In the genomic region with DNA sequence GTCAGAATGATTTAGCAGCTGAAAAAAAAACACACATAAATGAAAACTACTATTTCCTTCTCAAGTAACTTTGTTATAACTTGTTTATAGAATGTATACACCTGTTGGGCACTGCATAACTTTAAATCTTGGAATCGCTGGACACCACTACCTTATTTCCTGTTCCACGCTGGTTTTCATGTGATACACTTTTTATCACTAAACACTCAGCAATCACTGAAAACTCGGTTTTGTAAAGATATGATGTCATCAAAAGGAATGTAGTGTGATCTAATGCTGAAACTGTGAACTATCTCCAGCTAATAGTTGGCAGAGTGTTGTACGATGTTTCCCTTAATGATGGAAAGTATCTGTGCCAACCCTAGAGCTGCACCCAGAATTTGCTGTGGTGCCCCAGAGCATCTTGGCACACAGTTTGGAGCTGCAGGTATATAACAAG, we compare ENCODE assay signal across 15 cellular contexts.
DNase-seq lines count a peak whose midpoint lies in the region; ATAC-seq, FAIRE-seq and TF ChIP-seq lines count a peak whose summit lies in the region.
"Had no signal": no experiment of that assay in that cellular context is flagged by ENCODE, and none has a peak within 500 bp of the region (broad histone marks: within the 10 kb centered on the region; RNA-seq: fewer than 3 reads in every experiment).

No MANE protein-coding gene starts in this region.

- TF ChIP-seq EP300 in K562 (IDR thresholded peaks at IDR 0.05; ENCODE audit: low read length) = no peak

- no peak overlapping the region for H3K4me3 Mint-ChIP-seq in HFFc6
- H3K4me3 Mint-ChIP-seq in CD14-positive monocyte = no peak overlapping the region
- H3K4me3 Mint-ChIP-seq: activated T-cell treated with anti-CD3 and anti-CD28 coated beads, Interleukin-2, amount 50 U/mL, for 4 hours; naive B cell had no signal

- H3K27ac Mint-ChIP-seq in HFFc6 (no peak overlapping the region), CD14-positive monocyte (no peak overlapping the region)

- H3K9me1 ChIP-seq in K562 (ENCODE audit: control insufficient read depth, insufficient read depth, low read length) = no peaks in the 10 kb centered on the region

- no peak overlapping the region for H3K27ac ChIP-seq in K562 (ENCODE audit: extremely low read depth, low read depth, low read length)
- H3K27ac ChIP-seq: coronary artery, VCaP had no signal

- no peak overlapping the region for H3K4me2 ChIP-seq in K562 (ENCODE audit: insufficient read depth, low read length)

- POLR2A ChIA-PET in K562 (lab: Yijun Ruan, JAX) = interaction anchor here (0.8 kb wide), 1 partner anchor 16 kb away, joined by 3 read pairs; no protein-coding TSS in a partner anchor

- H3K9me3 Mint-ChIP-seq in HFFc6 (peaks cover 2% of the 10 kb centered on the region; the same call in 1 of the 2 replicates), CD14-positive monocyte (peaks cover 0 to 4% (median 0%) of the 10 kb centered on the region in 7 donors)
- H3K9me3 Mint-ChIP-seq: activated T-cell treated with anti-CD3 and anti-CD28 coated beads, Interleukin-2, amount 50 U/mL, for 4 hours; naive B cell had no signal

- 2% methylated on average over 4 of the region's 4 CpGs for WGBS in K562 (ENCODE audit: insufficient coverage, low coverage, missing lambda C conversion rate)

- no peaks in the 10 kb centered on the region; the same call in 1 of the 2 replicates for H3K27me3 Mint-ChIP-seq in HFFc6 (ENCODE audit: insufficient read depth)
- H3K27me3 Mint-ChIP-seq in CD14-positive monocyte (ENCODE audit: low read depth in 3 of 3) = peaks cover 0 to 1% (median 0%) of the 10 kb centered on the region in 3 donors
- H3K27me3 Mint-ChIP-seq: naive B cell had no signal

- no peak overlapping the region for H3K9ac ChIP-seq in K562 (ENCODE audit: insufficient read depth in 1 of 2, low read depth in 2 of 2, low read length in 2 of 2)

- no peak overlapping the region for H2AFZ ChIP-seq in K562 (ENCODE audit: low read depth, low read length)

- H3K79me2 ChIP-seq in K562 (ENCODE audit: control insufficient read depth, insufficient read depth, low read length) = no peaks in the 10 kb centered on the region

- no peak for FAIRE-seq in K562 (lab: Jason Lieb, UNC)

- H3K4me3 ChIP-seq in K562 = no peak overlapping the region
- H3K4me3 ChIP-seq in kidney epithelial cell (ENCODE audit: low read depth, low read length) = no peak overlapping the region
- H3K4me3 ChIP-seq: coronary artery had no signal

- H3K4me1 Mint-ChIP-seq in HFFc6 (ENCODE audit: low read depth) (no peaks in the 10 kb centered on the region; the same call in 1 of the 2 replicates), CD14-positive monocyte (peaks cover 14% of the 10 kb centered on the region)

- H3K4me1 ChIP-seq in K562 (replicated peaks in 1 of 2; ENCODE audit: control insufficient read depth in 2 of 2, insufficient read depth in 2 of 2, low read length in 2 of 2) = no peaks in the 10 kb centered on the region
- H3K4me1 ChIP-seq: BE2C had no signal

- H3K9me3 ChIP-seq in K562 (replicated peaks; ENCODE audit: control insufficient read depth, insufficient read depth, low read depth, low read length) = no peaks in the 10 kb centered on the region
- H3K9me3 ChIP-seq: BE2C had no signal

- ATAC-seq in K562 (no peak), GM18511 (IDR thresholded peaks at IDR 0.05; ENCODE audit: unreplicated experiment) (no peak), GM18505 (IDR thresholded peaks at IDR 0.05; ENCODE audit: unreplicated experiment) (no peak)

- H3K27me3 ChIP-seq in K562 (ENCODE audit: control insufficient read depth in 2 of 2, insufficient read depth in 2 of 2, low read length in 2 of 2) (no peaks in the 10 kb centered on the region), kidney epithelial cell (ENCODE audit: control insufficient read depth, insufficient read depth, low read length) (no peaks in the 10 kb centered on the region)

- no peak for TF ChIP-seq CTCF in HFFc6 (IDR thresholded peaks at IDR 0.05)
- TF ChIP-seq CTCF in K562 (IDR thresholded peaks at IDR 0.05 in 2 of 3, conservative IDR thresholded peaks at IDR 0.05 in 1 of 3; ENCODE audit: insufficient read depth in 2 of 3, low read depth in 1 of 3, low read length in 3 of 3) = no peak
- no peak for TF ChIP-seq CTCF in kidney epithelial cell (IDR thresholded peaks at IDR 0.05; ENCODE audit: insufficient read depth, low read length, poor library complexity, severe bottlenecking)
- TF ChIP-seq CTCF in CD14-positive monocyte (IDR thresholded peaks at IDR 0.05) = no peak

- intact Hi-C loops in K562 (cut with micrococcal nuclease) = no loop called here
- intact Hi-C loops in CD14-positive monocyte (cut with micrococcal nuclease) = no loop called here

- H3K36me3 ChIP-seq in K562 (ENCODE audit: control insufficient read depth, insufficient read depth, low read length) (no peaks in the 10 kb centered on the region), kidney epithelial cell (ENCODE audit: control insufficient read depth, insufficient read depth, low read length) (no peaks in the 10 kb centered on the region)
- H3K36me3 ChIP-seq: BE2C had no signal

- no peaks in the 10 kb centered on the region for H4K20me1 ChIP-seq in K562 (replicated peaks; ENCODE audit: control insufficient read depth, insufficient read depth, low read length)

- CTCF ChIA-PET in K562 (lab: Yijun Ruan, JAX; ENCODE audit: low intra/inter-chr PET ratio) = no interaction called here

- TF ChIP-seq RAD21 in K562 (CRISPR knock-in tag; conservative IDR thresholded peaks at IDR 0.05 in 1 of 2, IDR thresholded peaks at IDR 0.05 in 1 of 2) = no peak

- in situ Hi-C loops in K562 (cut with MboI) = loop anchor here (10.0 kb wide), 1 partner anchor 1014 kb away; no protein-coding TSS in a partner anchor

- no TSS peak for BruUV-seq in K562 (replicated peaks; lab: Mats Ljungman, UMichigan)

- DNase-seq in A172 (ENCODE audit: low spot score) (peak; percentile 62), HFFc6 (peak; percentile 5), K562 (ENCODE audit: extremely low read depth in 1 of 4, low spot score in 3 of 4) (no peak), kidney epithelial cell (ENCODE audit: low read depth) (peak; percentile 38), CD14-positive monocyte (ENCODE audit: low spot score) (no peak)
- no peak for DNase-seq in stimulated activated CD4-positive, alpha-beta T cell treated with anti-CD3 and anti-CD28 coated beads, Interleukin-1b, Interleukin-23, amount 100 ng/mL, for 48 hours
- DNase-seq: activated T-cell treated with anti-CD3 and anti-CD28 coated beads, Interleukin-2, amount 50 U/mL, for 4 hours; BE2C; naive B cell; NCI-H446; SHP77 had no signal

- no peaks in the 10 kb centered on the region for H3K36me3 Mint-ChIP-seq in HFFc6 (ENCODE audit: low read depth)
- no peaks in the 10 kb centered on the region for H3K36me3 Mint-ChIP-seq in CD14-positive monocyte

- TF ChIP-seq POLR2A in K562 (conservative IDR thresholded peaks at IDR 0.05) (no peak), GM18505 (IDR thresholded peaks at IDR 0.05; ENCODE audit: borderline replicate concordance, extremely low read depth, insufficient read depth, insufficient read length) (no peak)

TF ChIP-seq in K562, 482 proteins besides CTCF, POLR2A, EP300 and RAD21:
- TF ChIP-seq, protein P1, sequence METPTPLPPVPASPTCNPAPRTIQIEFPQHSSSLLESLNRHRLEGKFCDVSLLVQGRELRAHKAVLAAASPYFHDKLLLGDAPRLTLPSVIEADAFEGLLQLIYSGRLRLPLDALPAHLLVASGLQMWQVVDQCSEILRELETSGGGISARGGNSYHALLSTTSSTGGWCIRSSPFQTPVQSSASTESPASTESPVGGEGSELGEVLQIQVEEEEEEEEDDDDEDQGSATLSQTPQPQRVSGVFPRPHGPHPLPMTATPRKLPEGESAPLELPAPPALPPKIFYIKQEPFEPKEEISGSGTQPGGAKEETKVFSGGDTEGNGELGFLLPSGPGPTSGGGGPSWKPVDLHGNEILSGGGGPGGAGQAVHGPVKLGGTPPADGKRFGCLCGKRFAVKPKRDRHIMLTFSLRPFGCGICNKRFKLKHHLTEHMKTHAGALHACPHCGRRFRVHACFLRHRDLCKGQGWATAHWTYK (CRISPR knock-in tag; IDR thresholded peaks at IDR 0.05) = no peak
- TF ChIP-seq TAF7 (tag; IDR thresholded peaks at IDR 0.05) (no peak), GATA2 (CRISPR knock-in tag; IDR thresholded peaks at IDR 0.05) (no peak), ATF7 (IDR thresholded peaks at IDR 0.05) (peak; percentile 71), JUND (IDR thresholded peaks at IDR 0.05; ENCODE audit: borderline replicate concordance, low read depth, low read length) (no peak), JUND (tag; IDR thresholded peaks at IDR 0.05; ENCODE audit: borderline replicate concordance, low read depth, low read length) (0 out of 3 replicates have a peak, but pooled peaks have one; percentile 27), SMAD1 (IDR thresholded peaks at IDR 0.05; ENCODE audit: low read depth, low read length, partially characterized antibody) (no peak), CREB3L1 (IDR thresholded peaks at IDR 0.05; ENCODE audit: borderline replicate concordance, low read depth) (no peak), RCOR1 (IDR thresholded peaks at IDR 0.05; ENCODE audit: borderline replicate concordance in 1 of 2, low read depth in 2 of 2, low read length in 2 of 2) (no peak), HDAC8 (tag; IDR thresholded peaks at IDR 0.05) (no peak)
- TF ChIP-seq, protein P2, sequence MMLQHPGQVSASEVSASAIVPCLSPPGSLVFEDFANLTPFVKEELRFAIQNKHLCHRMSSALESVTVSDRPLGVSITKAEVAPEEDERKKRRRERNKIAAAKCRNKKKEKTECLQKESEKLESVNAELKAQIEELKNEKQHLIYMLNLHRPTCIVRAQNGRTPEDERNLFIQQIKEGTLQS (IDR thresholded peaks at IDR 0.05) = peak; percentile 78
- TF ChIP-seq, protein P2 (CRISPR knock-in tag; conservative IDR thresholded peaks at IDR 0.05) = no peak

Comparison
In these comparisons a context has a peak if more than half of its experiments do, and no peak if none do; other contexts are left out.
1. DNase-seq: peak in A172 (single experiment), HFFc6 (single experiment) and kidney epithelial cell (single experiment); none in K562 (0 of 4), stimulated activated CD4-positive, alpha-beta T cell treated with anti-CD3 and anti-CD28 coated beads, Interleukin-1b, Interleukin-23, amount 100 ng/mL, for 48 hours (single experiment) and CD14-positive monocyte (single experiment).